In genomic region chr5:74766887-74767578, GRCh38 we compare ENCODE assay signal across 8 cellular contexts. TPM values are rescaled to one million over a fixed set of nuclear protein-coding genes. Genes with fewer than 3 reads are reported as not detected.
DNase-seq lines count a peak whose midpoint lies in the region; FAIRE-seq and TF ChIP-seq lines count a peak whose summit lies in the region.

Gene GFM2 (minus strand): TSS chr5:74767117. CDS start chr5:74763742, 3,375 bp downstream.
Gene NSA2 (plus strand): TSS chr5:74767249. CDS start chr5:74767361, 112 bp downstream.

- no peak for TF ChIP-seq CTCF in neutrophil (IDR thresholded peaks at IDR 0.05)

- peak; percentile 78 for DNase-seq in GF-D8 (lab: John Stamatoyannopoulos, UW)
- DNase-seq in HEK293T (ENCODE audit: extremely low spot score): peak; percentile 81
- peak; percentile 90 for DNase-seq in MV-4-11 (lab: John Stamatoyannopoulos, UW)
- DNase-seq in SK-MEL-5 (ENCODE audit: low read depth, low spot score): peak; percentile 93
- DNase-seq in activated naive CD4-positive, alpha-beta T cell treated with anti-CD3 and anti-CD28 coated beads for 36 hours: peak; percentile 96
- DNase-seq in frontal cortex (ENCODE audit: low spot score in 2 of 2): peak; percentile 60 to 75
- peak; percentile 60 to 98 (median 91) for DNase-seq in substantia nigra (lab: John Stamatoyannopoulos, UW)

- peaks cover 20 to 22% of the 10 kb centered on the region in 2 experiments for H3K4me1 ChIP-seq in neutrophil (ENCODE audit: control insufficient read depth in 1 of 2, insufficient read depth in 1 of 2, low read depth in 1 of 2, low read length in 1 of 2)

- peak within 1 kb of the TSS; percentile 87 for H3K27ac ChIP-seq in neutrophil
- H3K27ac ChIP-seq in substantia nigra (ENCODE audit: low read depth, low read length, poor library complexity, severe bottlenecking): peak within 1 kb of the TSS; percentile 89

- no peak for FAIRE-seq in frontal cortex (lab: Jason Lieb, UNC)

- no peaks in the 10 kb centered on the region for H3K27me3 ChIP-seq in neutrophil

- H3K27me3 Mint-ChIP-seq in activated naive CD4-positive, alpha-beta T cell treated with anti-CD3 and anti-CD28 coated beads for 36 hours (ENCODE audit: low read depth): no peaks in the 10 kb centered on the region

- intact Hi-C loops in activated naive CD4-positive, alpha-beta T cell treated with anti-CD3 and anti-CD28 coated beads for 36 hours (cut with micrococcal nuclease): loop anchor here (1.0 to 5.0 kb wide), 10 partner anchors 82 to 1410 kb away; partner anchors contain the start of genes ANKRA2, BTF3, CERT1 and FAM169A

- peak within 1 kb of the TSS; percentile 93 for H3K27ac Mint-ChIP-seq in activated naive CD4-positive, alpha-beta T cell treated with anti-CD3 and anti-CD28 coated beads for 36 hours

- POLR2A ChIA-PET in HEK293T (lab: Yijun Ruan, JAX): interaction anchor here (0.6 to 1.8 kb wide), 6 partner anchors 10 to 132 kb away, joined by 3 to 6 read pairs (median 4); no protein-coding TSS in a partner anchor

- CTCF ChIA-PET in HEK293T (lab: Yijun Ruan, JAX): interaction anchor here (0.6 kb wide), 2 partner anchors 137 to 1955 kb away, joined by 3 read pairs; no protein-coding TSS in a partner anchor
- CTCF ChIA-PET in activated naive CD4-positive, alpha-beta T cell treated with anti-CD3 and anti-CD28 coated beads for 36 hours (lab: Charles Lee): interaction anchor here (0.6 to 1.2 kb wide), 3 partner anchors 11 to 910 kb away, joined by 3 read pairs; no protein-coding TSS in a partner anchor

- peaks cover 37% of the 10 kb centered on the region for H3K36me3 ChIP-seq in neutrophil

- peaks cover 23% of the 10 kb centered on the region for H3K36me3 Mint-ChIP-seq in activated naive CD4-positive, alpha-beta T cell treated with anti-CD3 and anti-CD28 coated beads for 36 hours (ENCODE audit: low read depth)

- H3K9me3 Mint-ChIP-seq in activated naive CD4-positive, alpha-beta T cell treated with anti-CD3 and anti-CD28 coated beads for 36 hours: no peaks in the 10 kb centered on the region

- H3K9me3 ChIP-seq in neutrophil: no peaks in the 10 kb centered on the region

- peak within 1 kb of the TSS; percentile 99 for H3K4me3 Mint-ChIP-seq in activated naive CD4-positive, alpha-beta T cell treated with anti-CD3 and anti-CD28 coated beads for 36 hours

- in situ Hi-C loops in SK-MEL-5 (cut with HindIII; ENCODE audit: low pct_unique_long_range_greater_than_20kb, low sequenced_read_pairs): no loop called here

- peaks cover 39% of the 10 kb centered on the region for H3K4me1 Mint-ChIP-seq in activated naive CD4-positive, alpha-beta T cell treated with anti-CD3 and anti-CD28 coated beads for 36 hours (ENCODE audit: low read depth)

- H3K4me3 ChIP-seq in neutrophil (ENCODE audit: low read depth in 1 of 2, low read length in 1 of 2): peak within 1 kb of the TSS; percentile 80 to 84

TF ChIP-seq in HEK293T, 16 proteins besides CTCF, POLR2A, EP300 and RAD21:
- TF ChIP-seq SP1 (IDR thresholded peaks at IDR 0.05) (peak; percentile 32; the same call in 1 of the 2 replicates), L3MBTL2 (conservative IDR thresholded peaks at IDR 0.05) (peak; percentile 66), CTBP1 (IDR thresholded peaks at IDR 0.05; ENCODE audit: borderline replicate concordance) (peak; percentile 92), LEF1 (IDR thresholded peaks at IDR 0.05; ENCODE audit: borderline replicate concordance) (peak; percentile 46; the same call in 1 of the 2 replicates), ELF4 (IDR thresholded peaks at IDR 0.05) (peak; percentile 75), FOXM1 (IDR thresholded peaks at IDR 0.05; ENCODE audit: borderline replicate concordance) (peak; percentile 94), PKNOX1 (IDR thresholded peaks at IDR 0.05) (peak; percentile 57), ARNT (IDR thresholded peaks at IDR 0.05) (peak; percentile 27; the same call in 1 of the 2 replicates), NFRKB (IDR thresholded peaks at IDR 0.05) (no peak), FOXK2 (IDR thresholded peaks at IDR 0.05) (peak; percentile 68; the same call in 1 of the 2 replicates), HDGF (IDR thresholded peaks at IDR 0.05; ENCODE audit: borderline replicate concordance) (no peak), TARDBP (IDR thresholded peaks at IDR 0.05) (no peak)

RNA-seq across cellular contexts. Expression of gene GFM2, which starts in this region (rescaled TPM):
- 64.4 and 65.5 TPM in 2 replicates for total RNA-seq in SK-MEL-5 (2014; rRNA removed; shearing (Covaris generic))
- 35.3 and 40.5 TPM in 2 replicates for polyA plus RNA-seq in SK-MEL-5 (2015; cell fraction: cytosol; rRNA removed)
- 117 and 169 TPM in 2 replicates for polyA plus RNA-seq in SK-MEL-5 (2015; cell fraction: nucleus; rRNA removed)
- 10 to 100 TPM; 27.7 to 28.0 TPM for total RNA-seq in activated naive CD4-positive, alpha-beta T cell treated with anti-CD3 and anti-CD28 coated beads for 36 hours
- 66.4 TPM for total RNA-seq in frontal cortex

RNA-seq across cellular contexts. Expression of gene NSA2, which starts in this region (rescaled TPM):
- 172 and 206 TPM in 2 replicates for total RNA-seq in SK-MEL-5 (2014; rRNA removed; shearing (Covaris generic))
- polyA plus RNA-seq in SK-MEL-5 (2015; cell fraction: cytosol; rRNA removed): 123 and 139 TPM in 2 replicates
- polyA plus RNA-seq in SK-MEL-5 (2015; cell fraction: nucleus; rRNA removed): 21.5 and 51.0 TPM in 2 replicates
- total RNA-seq in activated naive CD4-positive, alpha-beta T cell treated with anti-CD3 and anti-CD28 coated beads for 36 hours: 100 to 1,000 TPM; 119 to 121 TPM
- 72.2 TPM for total RNA-seq in frontal cortex

Comparison
In these comparisons a context has a peak if more than half of its experiments do, and no peak if none do; other contexts are left out.
1. Peak in every context shown above with its lines: DNase-seq, H3K4me3 ChIP-seq and H3K27ac ChIP-seq.